ENCODE assay signal across 12 cellular contexts in genomic region chr9:123318192-123318591, GRCh38. TPM values are rescaled to one million over a fixed set of nuclear protein-coding genes. Genes with fewer than 3 reads are reported as not detected.
DNase-seq lines count a peak whose midpoint lies in the region; ATAC-seq, FAIRE-seq and TF ChIP-seq lines count a peak whose summit lies in the region.
"Had no signal": no experiment of that assay in that cellular context is flagged by ENCODE, and none has a peak within 500 bp of the region (broad histone marks: within the 10 kb centered on the region; RNA-seq: fewer than 3 reads in every experiment).

No MANE protein-coding gene starts in this region.

- CTCF ChIA-PET in PC-9 (lab: Charles Lee), result no interaction called here

- H3K27ac ChIP-seq in kidney (ENCODE audit: low read depth in 2 of 2, low read length in 2 of 2), result no peak overlapping the region
- no peak overlapping the region for H3K27ac ChIP-seq in PC-9

- no peaks in the 10 kb centered on the region; the same call in 1 of the 2 replicates for H3K9me2 ChIP-seq in PC-9 (ENCODE audit: insufficient read depth)

- no TSS peak for BruUV-seq in PC-9 (replicated peaks; lab: Mats Ljungman, UMichigan)

- no peaks in the 10 kb centered on the region for H3K36me3 ChIP-seq in kidney (ENCODE audit: control insufficient read depth in 1 of 2, insufficient read depth in 2 of 2, low read length in 2 of 2)
- H3K36me3 ChIP-seq in PC-9 (ENCODE audit: low read depth), result no peaks in the 10 kb centered on the region

- intact Hi-C loops in kidney (cut with DNase I) (no loop called here), PC-9 (cut with micrococcal nuclease; ENCODE audit: unreplicated experiment) (no loop called here)

- TF ChIP-seq POLR2A in GM12892 (IDR thresholded peaks at IDR 0.05; ENCODE audit: low read depth, low read length), result peak; percentile 37; the same call in 1 of the 2 replicates

- H3F3A ChIP-seq in PC-9 (ENCODE audit: insufficient read depth, low read depth), result no peaks in the 10 kb centered on the region; the same call in 1 of the 2 replicates

- ATAC-seq in GM19463 (IDR thresholded peaks at IDR 0.05; ENCODE audit: unreplicated experiment), result peak; percentile 49
- ATAC-seq in HG03175 (IDR thresholded peaks at IDR 0.05; ENCODE audit: unreplicated experiment), result peak; percentile 46

- peaks cover 20% of the 10 kb centered on the region for H3K4me1 Mint-ChIP-seq in progenitor cell of endocrine pancreas (ENCODE audit: low read depth)

- no peak overlapping the region for H3K4me3 ChIP-seq in kidney (ENCODE audit: low read length in 2 of 2)
- no peak overlapping the region for H3K4me3 ChIP-seq in PC-9

- no peaks in the 10 kb centered on the region for H4K20me1 ChIP-seq in PC-9 (ENCODE audit: insufficient read depth)

- H3K27ac Mint-ChIP-seq in progenitor cell of endocrine pancreas, result no peak overlapping the region
- H3K27ac Mint-ChIP-seq: T-helper 1 cell treated with Interleukin-12 subunit alpha and Interleukin-12 subunit beta and Interleukin-4 antibody, amounts not matched to agents 30 μg/mL and 1 μg/mL, for 36 hours had no signal

- DNase-seq in GM12892 (ENCODE audit: insufficient read length) (peak; percentile 67), kidney (peak; percentile 53), AML-193 (lab: John Stamatoyannopoulos, UW) (no peak), progenitor cell of endocrine pancreas (ENCODE audit: low spot score, unreplicated experiment) (no peak), PC-9 (no peak)
- no peak for DNase-seq in stimulated activated naive CD4-positive, alpha-beta T cell treated with Interleukin-2 at 50 U/mL for 16 hours (lab: John Stamatoyannopoulos, UW)
- DNase-seq: NCI-H146 had no signal

- H3K4me2 ChIP-seq in PC-9, result no peak overlapping the region

- peak; percentile 89 for FAIRE-seq in GM12892 (lab: Jason Lieb, UNC)
- no peak for FAIRE-seq in kidney (lab: Jason Lieb, UNC)
- FAIRE-seq: endothelial cell of umbilical vein had no signal

- peaks cover 15% of the 10 kb centered on the region for H3K27me3 Mint-ChIP-seq in progenitor cell of endocrine pancreas

- TF ChIP-seq CTCF in kidney (IDR thresholded peaks at IDR 0.05; ENCODE audit: borderline replicate concordance, extremely low read depth, insufficient read depth) (no peak), progenitor cell of endocrine pancreas (IDR thresholded peaks at IDR 0.05; ENCODE audit: unreplicated experiment) (no peak), PC-9 (conservative IDR thresholded peaks at IDR 0.05) (no peak)

- H3K79me2 ChIP-seq in PC-9 (ENCODE audit: low read depth), result no peaks in the 10 kb centered on the region

- no peak overlapping the region for H3K9ac ChIP-seq in kidney (ENCODE audit: low read length in 2 of 2)

- no peak overlapping the region for H2AFZ ChIP-seq in PC-9

- H3K27me3 ChIP-seq in PC-9 (ENCODE audit: insufficient read depth, low read depth), result no peaks in the 10 kb centered on the region

- no peaks in the 10 kb centered on the region for H3K36me3 Mint-ChIP-seq in progenitor cell of endocrine pancreas (ENCODE audit: insufficient read depth)

- H3K9me3 Mint-ChIP-seq in progenitor cell of endocrine pancreas (ENCODE audit: low read depth), result no peaks in the 10 kb centered on the region
- H3K9me3 Mint-ChIP-seq: activated naive CD4-positive, alpha-beta T cell treated with anti-CD3 and anti-CD28 coated beads, Interleukin-2, amount 50 U/mL, for 72 hours; T-helper 1 cell treated with Interleukin-12 subunit alpha and Interleukin-12 subunit beta and Interleukin-4 antibody, amounts not matched to agents 30 μg/mL and 1 μg/mL, for 36 hours had no signal

- H3K4me3 Mint-ChIP-seq in progenitor cell of endocrine pancreas (ENCODE audit: low read depth), result no peak overlapping the region
- H3K4me3 Mint-ChIP-seq: T-helper 1 cell treated with Interleukin-12 subunit alpha and Interleukin-12 subunit beta and Interleukin-4 antibody, amounts not matched to agents 30 μg/mL and 1 μg/mL, for 36 hours had no signal

- H3K9me3 ChIP-seq in kidney (ENCODE audit: control insufficient read depth in 1 of 2, low read length in 2 of 2) (no peaks in the 10 kb centered on the region), PC-9 (ENCODE audit: insufficient read depth, low read depth) (no peaks in the 10 kb centered on the region)

- H3K4me1 ChIP-seq in kidney (ENCODE audit: control insufficient read depth in 1 of 2, insufficient read depth in 1 of 2, low read depth in 1 of 2, low read length in 2 of 2) (no peaks in the 10 kb centered on the region), PC-9 (replicated peaks; ENCODE audit: insufficient read depth) (0 out of 2 replicates have a peak, but pooled peaks cover 3% of the 10 kb centered on the region)

- POLR2A ChIA-PET in PC-9 (lab: Charles Lee; ENCODE audit: unreplicated experiment), result no interaction called here

RNA-seq across cellular contexts. Expression of gene CRB2, which starts 37.8 kb away (rescaled TPM):
- 0.42 TPM for polyA plus RNA-seq in GM12892 (2012; ENCODE audit: missing spikeins)
- total RNA-seq in kidney, result 0.88 TPM
- 8.4 TPM for polyA plus RNA-seq in kidney (ENCODE audit: insufficient read depth, low read depth, low replicate concordance)
- total RNA-seq in progenitor cell of endocrine pancreas, result 7.1 and 8.4 TPM in 2 replicates
- total RNA-seq in PC-9 (2021), result not detected in 2 replicates
- total RNA-seq: endothelial cell of umbilical vein had no signal
- polyA plus RNA-seq: endothelial cell of umbilical vein had no signal

RNA-seq across cellular contexts. Expression of gene STRBP, which starts 49.8 kb away (rescaled TPM):
- polyA plus RNA-seq in GM12892 (2012; ENCODE audit: missing spikeins), result 64.0 TPM
- 30.7 TPM for total RNA-seq in kidney
- 21.6 TPM for polyA plus RNA-seq in kidney (ENCODE audit: insufficient read depth, low read depth, low replicate concordance)
- total RNA-seq in progenitor cell of endocrine pancreas, result 87.3 and 101 TPM in 2 replicates
- total RNA-seq in PC-9 (2021), result 34.5 and 39.9 TPM in 2 replicates

Comparison
In these comparisons a context has a peak if more than half of its experiments do, and no peak if none do; other contexts are left out.
1. DNase-seq: peak in GM12892 (single experiment) and kidney (single experiment); none in stimulated activated naive CD4-positive, alpha-beta T cell treated with Interleukin-2 at 50 U/mL for 16 hours (single experiment), AML-193 (0 of 2), progenitor cell of endocrine pancreas (single experiment) and PC-9 (0 of 2).